8 cellular contexts compared by ENCODE assay signal in the genomic region with DNA sequence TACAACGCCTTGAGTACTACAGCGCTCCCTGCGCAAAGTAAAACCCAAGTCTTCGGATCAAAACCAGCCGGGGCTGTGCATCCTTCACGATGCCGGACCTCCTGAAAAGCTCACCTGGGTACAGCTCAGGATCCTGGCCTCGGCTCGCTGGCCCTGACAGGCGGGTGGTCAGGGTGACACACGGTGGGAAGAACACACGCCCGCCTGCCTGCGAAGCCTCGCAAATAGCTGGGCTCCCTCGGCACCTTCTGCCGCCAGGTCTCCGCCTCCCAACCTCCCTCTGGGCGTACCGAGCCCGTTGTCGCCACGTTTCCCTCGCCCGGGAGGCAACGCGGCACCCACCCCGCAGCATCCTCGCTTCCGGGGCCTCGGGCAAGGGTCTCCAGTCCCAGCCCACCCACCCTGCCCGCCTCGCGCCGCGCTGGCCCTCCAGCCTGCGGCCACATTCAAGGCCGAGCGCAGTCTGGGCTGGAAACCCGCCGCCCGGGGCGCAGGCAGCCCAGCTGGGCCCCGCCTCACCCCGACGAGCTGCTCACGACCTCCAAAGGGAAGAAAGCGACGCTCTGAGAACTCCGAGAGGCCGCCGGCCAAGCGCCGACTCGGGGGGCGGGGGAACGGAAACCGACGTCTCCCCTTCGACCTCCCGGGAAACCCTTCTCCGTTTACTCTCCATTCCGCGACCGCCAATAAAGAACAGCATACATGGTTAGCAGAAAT. TPM values are rescaled to one million over a fixed set of nuclear protein-coding genes. Genes with fewer than 3 reads are reported as not detected.
A peak's percentile ranks its signal among the peaks of the same experiment; 100 is the strongest.
DNase-seq lines count a peak whose midpoint lies in the region; ATAC-seq and TF ChIP-seq lines count a peak whose summit lies in the region.

No MANE protein-coding gene starts in this region.

- H3K9me3 ChIP-seq in ectodermal cell (ENCODE audit: control insufficient read depth, low read length) (no peaks in the 10 kb centered on the region), lung (ENCODE audit: control insufficient read depth in 2 of 2, insufficient read depth in 1 of 2, low read length in 1 of 2) (no peaks in the 10 kb centered on the region)

- H3K27ac ChIP-seq in ectodermal cell (ENCODE audit: insufficient read depth, low read depth, low read length, poor library complexity, severe bottlenecking) (peak overlapping the region; percentile 86), lung (ENCODE audit: low read depth in 1 of 2, low read length in 1 of 2) (peak overlapping the region; percentile 99)

- no peaks in the 10 kb centered on the region for H3K36me3 ChIP-seq in ectodermal cell (ENCODE audit: control insufficient read depth, insufficient read depth, low read length)
- H3K36me3 ChIP-seq in lung (ENCODE audit: control insufficient read depth in 2 of 2, insufficient read depth in 2 of 2, low read length in 2 of 2) = no peaks in the 10 kb centered on the region

- H3K27me3 ChIP-seq in ectodermal cell (ENCODE audit: control insufficient read depth, insufficient read depth, low read length, poor library complexity, severe bottlenecking) (peaks cover 32% of the 10 kb centered on the region), lung (ENCODE audit: control insufficient read depth, insufficient read depth) (no peaks in the 10 kb centered on the region)

- peak; percentile 41 for DNase-seq in NCI-H510A (lab: John Stamatoyannopoulos, UW)
- peak; percentile 17 to 60 for DNase-seq in activated CD8-positive, alpha-beta memory T cell treated with anti-CD3 and anti-CD28 coated beads for 1 hour (ENCODE audit: extremely low read depth in 1 of 2, low read depth in 1 of 2)
- DNase-seq in lung (ENCODE audit: low spot score) = peak; percentile 57
- DNase-seq in stimulated activated CD4-positive, alpha-beta T cell treated with anti-CD3 and anti-CD28 coated beads, TNF-alpha, amount 100 ng/mL, for 4 hours (ENCODE audit: low read depth in 3 of 3) = peak; percentile 28 to 39 (median 29)
- no peak for DNase-seq in NCI-H187 treated with DMSO at 0.1 percent for 48 hours (lab: John Stamatoyannopoulos, UW)

- TF ChIP-seq CTCF in lung (IDR thresholded peaks at IDR 0.05; ENCODE audit: control extremely low read depth, extremely low read depth) = no peak

- H3K4me1 ChIP-seq in ectodermal cell (ENCODE audit: control insufficient read depth, insufficient read depth, low read length) (no peaks in the 10 kb centered on the region), lung (ENCODE audit: control insufficient read depth in 2 of 2, insufficient read depth in 2 of 2, low read length in 2 of 2) (peaks cover 2 to 8% of the 10 kb centered on the region in 2 donors)

- ATAC-seq in GM18498 (IDR thresholded peaks at IDR 0.05; ENCODE audit: unreplicated experiment) = peak; percentile 29
- ATAC-seq in HG02852 (IDR thresholded peaks at IDR 0.05; ENCODE audit: unreplicated experiment) = peak; percentile 26
- ATAC-seq in lung (ENCODE audit: insufficient read depth, low FRiP score) = peak; percentile 48

- H3K4me3 ChIP-seq in ectodermal cell (ENCODE audit: insufficient read depth, low read depth, low read length) = peak overlapping the region; percentile 61
- peak overlapping the region; percentile 61 for H3K4me3 ChIP-seq in lung

- WGBS in ectodermal cell, 2 experiments = 1% methylated on average over 64 to 65 of the region's 65 CpGs
- WGBS in lung, 2 donors = 0% methylated on average over 64 to 65 of the region's 65 CpGs

RNA-seq across cellular contexts. Expression of gene PPM1K, which starts 0.5 kb away (rescaled TPM):
- polyA plus RNA-seq in ectodermal cell (2013, experiment 1 of 4) = 3.9 TPM
- polyA plus RNA-seq in ectodermal cell (2013, experiment 2 of 4) = 3.7 TPM
- polyA plus RNA-seq in ectodermal cell (2013, experiment 3 of 4) = 2.8 TPM
- 3.4 TPM for polyA plus RNA-seq in ectodermal cell (2013, experiment 4 of 4)
- 10 to 100 TPM; 19.4 to 45.9 TPM for total RNA-seq in lung
- 1 to 10 TPM; 5.2 to 5.6 TPM for polyA plus RNA-seq in lung
